Comparison of ENCODE assay signal across 1 cellular context in the genomic region with DNA sequence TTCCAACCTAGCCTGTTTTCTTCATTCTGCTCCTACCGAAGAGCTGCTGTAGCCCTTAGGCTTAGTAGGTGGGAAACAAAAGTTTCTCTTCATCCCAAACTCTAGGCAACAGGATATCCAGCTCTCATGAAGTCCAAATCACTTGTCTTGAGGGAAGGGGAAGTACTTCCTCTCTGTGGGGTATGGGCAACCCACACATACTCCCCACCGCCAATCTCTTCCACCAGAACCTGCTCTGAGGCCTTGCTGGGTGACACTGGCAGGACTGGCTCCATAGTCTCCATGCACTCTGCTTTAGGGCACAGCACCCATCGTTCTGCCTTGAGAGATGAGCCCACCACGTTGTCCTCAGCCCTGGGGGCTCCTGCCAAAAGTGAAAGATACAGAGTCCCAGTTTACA.
TF ChIP-seq lines count a peak whose summit lies in the region.

No MANE protein-coding gene starts in this region.

TF ChIP-seq in HepG2, 621 proteins besides CTCF, POLR2A, EP300 and RAD21 (continued from another document):
- TF ChIP-seq, protein P1, sequence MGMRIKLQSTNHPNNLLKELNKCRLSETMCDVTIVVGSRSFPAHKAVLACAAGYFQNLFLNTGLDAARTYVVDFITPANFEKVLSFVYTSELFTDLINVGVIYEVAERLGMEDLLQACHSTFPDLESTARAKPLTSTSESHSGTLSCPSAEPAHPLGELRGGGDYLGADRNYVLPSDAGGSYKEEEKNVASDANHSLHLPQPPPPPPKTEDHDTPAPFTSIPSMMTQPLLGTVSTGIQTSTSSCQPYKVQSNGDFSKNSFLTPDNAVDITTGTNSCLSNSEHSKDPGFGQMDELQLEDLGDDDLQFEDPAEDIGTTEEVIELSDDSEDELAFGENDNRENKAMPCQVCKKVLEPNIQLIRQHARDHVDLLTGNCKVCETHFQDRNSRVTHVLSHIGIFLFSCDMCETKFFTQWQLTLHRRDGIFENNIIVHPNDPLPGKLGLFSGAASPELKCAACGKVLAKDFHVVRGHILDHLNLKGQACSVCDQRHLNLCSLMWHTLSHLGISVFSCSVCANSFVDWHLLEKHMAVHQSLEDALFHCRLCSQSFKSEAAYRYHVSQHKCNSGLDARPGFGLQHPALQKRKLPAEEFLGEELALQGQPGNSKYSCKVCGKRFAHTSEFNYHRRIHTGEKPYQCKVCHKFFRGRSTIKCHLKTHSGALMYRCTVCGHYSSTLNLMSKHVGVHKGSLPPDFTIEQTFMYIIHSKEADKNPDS (CRISPR knock-in tag; IDR thresholded peaks at IDR 0.05), result 0 out of 2 replicates have a peak, but pooled peaks have one; percentile 43
- TF ChIP-seq NBN (conservative IDR thresholded peaks at IDR 0.05) (no peak), NFRKB (IDR thresholded peaks at IDR 0.05) (no peak), KAT7 (CRISPR knock-in tag; IDR thresholded peaks at IDR 0.05; ENCODE audit: borderline replicate concordance) (no peak), ZSCAN9 (CRISPR knock-in tag; IDR thresholded peaks at IDR 0.05; ENCODE audit: borderline replicate concordance) (no peak), ATM (IDR thresholded peaks at IDR 0.05; ENCODE audit: borderline replicate concordance) (no peak), ZNF441 (CRISPR knock-in tag; IDR thresholded peaks at IDR 0.05; ENCODE audit: borderline replicate concordance) (no peak), ZMYM3 (CRISPR knock-in tag; IDR thresholded peaks at IDR 0.05) (no peak), SNRNP70 (IDR thresholded peaks at IDR 0.05; ENCODE audit: low read depth, low read length) (no peak)
- TF ChIP-seq, protein P2, sequence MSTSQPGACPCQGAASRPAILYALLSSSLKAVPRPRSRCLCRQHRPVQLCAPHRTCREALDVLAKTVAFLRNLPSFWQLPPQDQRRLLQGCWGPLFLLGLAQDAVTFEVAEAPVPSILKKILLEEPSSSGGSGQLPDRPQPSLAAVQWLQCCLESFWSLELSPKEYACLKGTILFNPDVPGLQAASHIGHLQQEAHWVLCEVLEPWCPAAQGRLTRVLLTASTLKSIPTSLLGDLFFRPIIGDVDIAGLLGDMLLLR (CRISPR knock-in tag; IDR thresholded peaks at IDR 0.05), result peak; percentile 9; the same call in 1 of the 2 replicates
- TF ChIP-seq, protein P3, sequence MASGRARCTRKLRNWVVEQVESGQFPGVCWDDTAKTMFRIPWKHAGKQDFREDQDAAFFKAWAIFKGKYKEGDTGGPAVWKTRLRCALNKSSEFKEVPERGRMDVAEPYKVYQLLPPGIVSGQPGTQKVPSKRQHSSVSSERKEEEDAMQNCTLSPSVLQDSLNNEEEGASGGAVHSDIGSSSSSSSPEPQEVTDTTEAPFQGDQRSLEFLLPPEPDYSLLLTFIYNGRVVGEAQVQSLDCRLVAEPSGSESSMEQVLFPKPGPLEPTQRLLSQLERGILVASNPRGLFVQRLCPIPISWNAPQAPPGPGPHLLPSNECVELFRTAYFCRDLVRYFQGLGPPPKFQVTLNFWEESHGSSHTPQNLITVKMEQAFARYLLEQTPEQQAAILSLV (CRISPR knock-in tag; IDR thresholded peaks at IDR 0.05; ENCODE audit: borderline replicate concordance), result no peak
- TF ChIP-seq, protein P4, sequence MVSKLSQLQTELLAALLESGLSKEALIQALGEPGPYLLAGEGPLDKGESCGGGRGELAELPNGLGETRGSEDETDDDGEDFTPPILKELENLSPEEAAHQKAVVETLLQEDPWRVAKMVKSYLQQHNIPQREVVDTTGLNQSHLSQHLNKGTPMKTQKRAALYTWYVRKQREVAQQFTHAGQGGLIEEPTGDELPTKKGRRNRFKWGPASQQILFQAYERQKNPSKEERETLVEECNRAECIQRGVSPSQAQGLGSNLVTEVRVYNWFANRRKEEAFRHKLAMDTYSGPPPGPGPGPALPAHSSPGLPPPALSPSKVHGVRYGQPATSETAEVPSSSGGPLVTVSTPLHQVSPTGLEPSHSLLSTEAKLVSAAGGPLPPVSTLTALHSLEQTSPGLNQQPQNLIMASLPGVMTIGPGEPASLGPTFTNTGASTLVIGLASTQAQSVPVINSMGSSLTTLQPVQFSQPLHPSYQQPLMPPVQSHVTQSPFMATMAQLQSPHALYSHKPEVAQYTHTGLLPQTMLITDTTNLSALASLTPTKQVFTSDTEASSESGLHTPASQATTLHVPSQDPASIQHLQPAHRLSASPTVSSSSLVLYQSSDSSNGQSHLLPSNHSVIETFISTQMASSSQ (IDR thresholded peaks at IDR 0.05; ENCODE audit: low read depth), result no peak
- TF ChIP-seq, protein P4 (CRISPR knock-in tag; IDR thresholded peaks at IDR 0.05; ENCODE audit: borderline replicate concordance), result peak; percentile 4; the same call in 1 of the 2 replicates
